1 cellular context compared by ENCODE assay signal in the genomic region with DNA sequence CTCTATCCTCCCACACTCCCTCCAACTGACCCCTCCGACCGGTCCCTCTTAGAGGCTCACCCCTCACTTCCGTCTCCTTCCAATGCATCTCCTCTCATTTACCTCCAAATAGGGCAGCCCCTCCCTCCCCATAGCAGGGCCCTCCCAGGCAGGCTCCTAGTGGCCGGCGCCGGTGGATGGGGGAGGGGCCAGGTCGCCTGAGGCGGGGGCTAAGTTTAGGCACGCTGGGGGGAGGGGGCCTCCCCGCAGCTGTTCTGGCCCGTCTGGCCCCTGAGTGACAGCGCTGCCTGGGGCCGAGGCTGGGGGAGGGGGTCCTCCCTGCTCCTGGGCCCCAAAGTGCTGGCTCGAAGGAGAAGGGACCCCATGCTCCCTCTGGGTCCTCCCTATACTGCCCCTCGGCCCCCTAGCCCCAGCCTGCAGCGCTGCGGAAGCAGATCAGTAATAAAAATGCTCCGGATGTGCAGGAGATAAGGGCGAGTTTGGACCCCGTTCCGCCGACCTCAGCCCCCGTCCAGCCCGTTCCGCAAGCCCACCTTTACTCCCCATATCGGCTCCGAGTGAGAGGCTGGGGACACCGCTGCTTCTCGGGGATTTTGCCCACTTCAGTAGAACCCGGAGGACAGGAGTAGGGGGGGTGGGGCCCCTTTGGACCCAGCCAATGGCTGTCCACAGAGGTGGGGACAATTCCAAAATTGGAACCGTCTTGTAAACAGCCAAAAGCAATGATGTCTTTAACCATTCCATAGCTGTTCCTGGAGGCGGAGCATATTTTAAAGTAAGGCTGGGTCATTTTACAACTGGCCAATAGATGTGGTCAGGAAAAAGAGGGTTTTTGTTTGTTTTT.
TF ChIP-seq lines count a peak whose summit lies in the region.

No MANE protein-coding gene starts in this region.

TF ChIP-seq in H1, 55 proteins besides CTCF, POLR2A, EP300 and RAD21:
- TF ChIP-seq CHD1 (IDR thresholded peaks at IDR 0.05; ENCODE audit: low read depth, low read length) (no peak), SIX5 (IDR thresholded peaks at IDR 0.05; ENCODE audit: low read depth, low read length) (no peak), SRF (IDR thresholded peaks at IDR 0.05; ENCODE audit: low read depth, low read length) (no peak), CEBPB (IDR thresholded peaks at IDR 0.05; ENCODE audit: low read depth, low read length) (no peak), SAP30 (IDR thresholded peaks at IDR 0.05; ENCODE audit: insufficient read depth, insufficient replicate concordance, low read length) (no peak), RBBP5 (IDR thresholded peaks at IDR 0.05; ENCODE audit: borderline replicate concordance, low read depth, low read length) (peak; percentile 62; the same call in 1 of the 2 replicates), CBX8 (IDR thresholded peaks at IDR 0.05; ENCODE audit: borderline replicate concordance, low read depth, low read length) (no peak), CTBP2 (IDR thresholded peaks at IDR 0.05; ENCODE audit: borderline replicate concordance, insufficient read depth, insufficient read length, low read length) (peak; percentile 48), RFX5 (IDR thresholded peaks at IDR 0.05; ENCODE audit: borderline replicate concordance, low read depth, low read length) (no peak), POU5F1 (IDR thresholded peaks at IDR 0.05; ENCODE audit: low read depth, low read length) (no peak), GTF2F1 (IDR thresholded peaks at IDR 0.05; ENCODE audit: borderline replicate concordance, low read depth, low read length) (no peak), ASH2L (IDR thresholded peaks at IDR 0.05; ENCODE audit: low read length) (peak; percentile 87), JUND (IDR thresholded peaks at IDR 0.05; ENCODE audit: low read length) (no peak), NANOG (IDR thresholded peaks at IDR 0.05; ENCODE audit: insufficient read depth, low read depth, low read length, poor library complexity, severe bottlenecking) (no peak), HDAC6 (IDR thresholded peaks at IDR 0.05; ENCODE audit: low read depth, low read length) (no peak), HDAC2 (IDR thresholded peaks at IDR 0.05; ENCODE audit: borderline replicate concordance in 1 of 2, low read depth in 2 of 2, low read length in 2 of 2) (peak in 1 of 2 experiments; percentile 54; a peak in 1 of 4 replicates), BACH1 (IDR thresholded peaks at IDR 0.05; ENCODE audit: low read length) (no peak), YY1 (IDR thresholded peaks at IDR 0.05; ENCODE audit: low read depth, low read length) (no peak), CBX5 (IDR thresholded peaks at IDR 0.05; ENCODE audit: low read depth, low read length) (no peak), SIN3A (conservative IDR thresholded peaks at IDR 0.05 in 1 of 2, IDR thresholded peaks at IDR 0.05 in 1 of 2; ENCODE audit: low read depth in 1 of 2, low read length in 2 of 2) (0 out of 4 replicates have a peak, but pooled peaks have one; percentile 39 to 57), PHF8 (conservative IDR thresholded peaks at IDR 0.05; ENCODE audit: low read depth, low read length) (no peak), MAFK (IDR thresholded peaks at IDR 0.05; ENCODE audit: low read depth, low read length) (no peak), TAF7 (optimal IDR thresholded peaks at IDR 0.05; ENCODE audit: borderline replicate concordance, low read depth, low read length) (no peak), BCL11A (IDR thresholded peaks at IDR 0.05; ENCODE audit: low read depth in 2 of 2, low read length in 2 of 2) (no peak), TEAD4 (IDR thresholded peaks at IDR 0.05; ENCODE audit: low read depth, low read length) (no peak), SUZ12 (IDR thresholded peaks at IDR 0.05; ENCODE audit: low read length) (no peak), RNF2 (IDR thresholded peaks at IDR 0.05; ENCODE audit: borderline replicate concordance, low read depth, low read length, missing control alignments, poor library complexity, severe bottlenecking) (no peak), KDM4A (IDR thresholded peaks at IDR 0.05; ENCODE audit: low read depth, low read length, severe bottlenecking) (no peak), KDM1A (IDR thresholded peaks at IDR 0.05; ENCODE audit: borderline replicate concordance, low read length) (peak; percentile 88; the same call in 1 of the 2 replicates), SP2 (IDR thresholded peaks at IDR 0.05; ENCODE audit: low read length) (no peak), EZH2 (IDR thresholded peaks at IDR 0.05; ENCODE audit: low read depth, low read length, severe bottlenecking) (no peak), TAF1 (IDR thresholded peaks at IDR 0.05; ENCODE audit: low read depth, low read length) (no peak), TCF12 (IDR thresholded peaks at IDR 0.05; ENCODE audit: low read depth, low read length) (peak; percentile 45; the same call in 1 of the 2 replicates), NRF1 (IDR thresholded peaks at IDR 0.05; ENCODE audit: low read depth, low read length) (no peak), EGR1 (IDR thresholded peaks at IDR 0.05; ENCODE audit: borderline replicate concordance, low read depth, low read length) (no peak), SIRT6 (IDR thresholded peaks at IDR 0.05; ENCODE audit: low read length) (no peak), KDM5A (IDR thresholded peaks at IDR 0.05; ENCODE audit: low read length) (no peak), FOSL1 (IDR thresholded peaks at IDR 0.05; ENCODE audit: insufficient read depth, low read depth, low read length) (no peak), TBP (IDR thresholded peaks at IDR 0.05; ENCODE audit: low read depth, low read length) (no peak), ZNF274 (IDR thresholded peaks at IDR 0.05; ENCODE audit: borderline replicate concordance, extremely low read depth, low read length) (no peak), SP1 (IDR thresholded peaks at IDR 0.05; ENCODE audit: low read depth, low read length) (no peak), RXRA (IDR thresholded peaks at IDR 0.05; ENCODE audit: insufficient read depth, low read depth, low read length) (no peak), BRCA1 (IDR thresholded peaks at IDR 0.05; ENCODE audit: low read depth, low read length) (no peak), CHD2 (IDR thresholded peaks at IDR 0.05; ENCODE audit: low read length) (peak; percentile 49; the same call in 1 of the 2 replicates), POLR2AphosphoS5 (IDR thresholded peaks at IDR 0.05; ENCODE audit: low read depth, low read length) (no peak), CREB1 (IDR thresholded peaks at IDR 0.05) (0 out of 2 replicates have a peak, but pooled peaks have one; percentile 38), SP4 (IDR thresholded peaks at IDR 0.05; ENCODE audit: low read length) (no peak; the same call in 1 of the 2 replicates), GABPA (IDR thresholded peaks at IDR 0.05; ENCODE audit: borderline replicate concordance, insufficient read depth, low read length) (no peak), JUN (IDR thresholded peaks at IDR 0.05; ENCODE audit: low read depth, low read length) (no peak)
- TF ChIP-seq, protein P1, sequence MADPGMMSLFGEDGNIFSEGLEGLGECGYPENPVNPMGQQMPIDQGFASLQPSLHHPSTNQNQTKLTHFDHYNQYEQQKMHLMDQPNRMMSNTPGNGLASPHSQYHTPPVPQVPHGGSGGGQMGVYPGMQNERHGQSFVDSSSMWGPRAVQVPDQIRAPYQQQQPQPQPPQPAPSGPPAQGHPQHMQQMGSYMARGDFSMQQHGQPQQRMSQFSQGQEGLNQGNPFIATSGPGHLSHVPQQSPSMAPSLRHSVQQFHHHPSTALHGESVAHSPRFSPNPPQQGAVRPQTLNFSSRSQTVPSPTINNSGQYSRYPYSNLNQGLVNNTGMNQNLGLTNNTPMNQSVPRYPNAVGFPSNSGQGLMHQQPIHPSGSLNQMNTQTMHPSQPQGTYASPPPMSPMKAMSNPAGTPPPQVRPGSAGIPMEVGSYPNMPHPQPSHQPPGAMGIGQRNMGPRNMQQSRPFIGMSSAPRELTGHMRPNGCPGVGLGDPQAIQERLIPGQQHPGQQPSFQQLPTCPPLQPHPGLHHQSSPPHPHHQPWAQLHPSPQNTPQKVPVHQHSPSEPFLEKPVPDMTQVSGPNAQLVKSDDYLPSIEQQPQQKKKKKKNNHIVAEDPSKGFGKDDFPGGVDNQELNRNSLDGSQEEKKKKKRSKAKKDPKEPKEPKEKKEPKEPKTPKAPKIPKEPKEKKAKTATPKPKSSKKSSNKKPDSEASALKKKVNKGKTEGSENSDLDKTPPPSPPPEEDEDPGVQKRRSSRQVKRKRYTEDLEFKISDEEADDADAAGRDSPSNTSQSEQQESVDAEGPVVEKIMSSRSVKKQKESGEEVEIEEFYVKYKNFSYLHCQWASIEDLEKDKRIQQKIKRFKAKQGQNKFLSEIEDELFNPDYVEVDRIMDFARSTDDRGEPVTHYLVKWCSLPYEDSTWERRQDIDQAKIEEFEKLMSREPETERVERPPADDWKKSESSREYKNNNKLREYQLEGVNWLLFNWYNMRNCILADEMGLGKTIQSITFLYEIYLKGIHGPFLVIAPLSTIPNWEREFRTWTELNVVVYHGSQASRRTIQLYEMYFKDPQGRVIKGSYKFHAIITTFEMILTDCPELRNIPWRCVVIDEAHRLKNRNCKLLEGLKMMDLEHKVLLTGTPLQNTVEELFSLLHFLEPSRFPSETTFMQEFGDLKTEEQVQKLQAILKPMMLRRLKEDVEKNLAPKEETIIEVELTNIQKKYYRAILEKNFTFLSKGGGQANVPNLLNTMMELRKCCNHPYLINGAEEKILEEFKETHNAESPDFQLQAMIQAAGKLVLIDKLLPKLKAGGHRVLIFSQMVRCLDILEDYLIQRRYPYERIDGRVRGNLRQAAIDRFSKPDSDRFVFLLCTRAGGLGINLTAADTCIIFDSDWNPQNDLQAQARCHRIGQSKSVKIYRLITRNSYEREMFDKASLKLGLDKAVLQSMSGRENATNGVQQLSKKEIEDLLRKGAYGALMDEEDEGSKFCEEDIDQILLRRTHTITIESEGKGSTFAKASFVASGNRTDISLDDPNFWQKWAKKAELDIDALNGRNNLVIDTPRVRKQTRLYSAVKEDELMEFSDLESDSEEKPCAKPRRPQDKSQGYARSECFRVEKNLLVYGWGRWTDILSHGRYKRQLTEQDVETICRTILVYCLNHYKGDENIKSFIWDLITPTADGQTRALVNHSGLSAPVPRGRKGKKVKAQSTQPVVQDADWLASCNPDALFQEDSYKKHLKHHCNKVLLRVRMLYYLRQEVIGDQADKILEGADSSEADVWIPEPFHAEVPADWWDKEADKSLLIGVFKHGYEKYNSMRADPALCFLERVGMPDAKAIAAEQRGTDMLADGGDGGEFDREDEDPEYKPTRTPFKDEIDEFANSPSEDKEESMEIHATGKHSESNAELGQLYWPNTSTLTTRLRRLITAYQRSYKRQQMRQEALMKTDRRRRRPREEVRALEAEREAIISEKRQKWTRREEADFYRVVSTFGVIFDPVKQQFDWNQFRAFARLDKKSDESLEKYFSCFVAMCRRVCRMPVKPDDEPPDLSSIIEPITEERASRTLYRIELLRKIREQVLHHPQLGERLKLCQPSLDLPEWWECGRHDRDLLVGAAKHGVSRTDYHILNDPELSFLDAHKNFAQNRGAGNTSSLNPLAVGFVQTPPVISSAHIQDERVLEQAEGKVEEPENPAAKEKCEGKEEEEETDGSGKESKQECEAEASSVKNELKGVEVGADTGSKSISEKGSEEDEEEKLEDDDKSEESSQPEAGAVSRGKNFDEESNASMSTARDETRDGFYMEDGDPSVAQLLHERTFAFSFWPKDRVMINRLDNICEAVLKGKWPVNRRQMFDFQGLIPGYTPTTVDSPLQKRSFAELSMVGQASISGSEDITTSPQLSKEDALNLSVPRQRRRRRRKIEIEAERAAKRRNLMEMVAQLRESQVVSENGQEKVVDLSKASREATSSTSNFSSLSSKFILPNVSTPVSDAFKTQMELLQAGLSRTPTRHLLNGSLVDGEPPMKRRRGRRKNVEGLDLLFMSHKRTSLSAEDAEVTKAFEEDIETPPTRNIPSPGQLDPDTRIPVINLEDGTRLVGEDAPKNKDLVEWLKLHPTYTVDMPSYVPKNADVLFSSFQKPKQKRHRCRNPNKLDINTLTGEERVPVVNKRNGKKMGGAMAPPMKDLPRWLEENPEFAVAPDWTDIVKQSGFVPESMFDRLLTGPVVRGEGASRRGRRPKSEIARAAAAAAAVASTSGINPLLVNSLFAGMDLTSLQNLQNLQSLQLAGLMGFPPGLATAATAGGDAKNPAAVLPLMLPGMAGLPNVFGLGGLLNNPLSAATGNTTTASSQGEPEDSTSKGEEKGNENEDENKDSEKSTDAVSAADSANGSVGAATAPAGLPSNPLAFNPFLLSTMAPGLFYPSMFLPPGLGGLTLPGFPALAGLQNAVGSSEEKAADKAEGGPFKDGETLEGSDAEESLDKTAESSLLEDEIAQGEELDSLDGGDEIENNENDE (IDR thresholded peaks at IDR 0.05; ENCODE audit: insufficient replicate concordance, low read length) = no peak
- TF ChIP-seq, protein P2, sequence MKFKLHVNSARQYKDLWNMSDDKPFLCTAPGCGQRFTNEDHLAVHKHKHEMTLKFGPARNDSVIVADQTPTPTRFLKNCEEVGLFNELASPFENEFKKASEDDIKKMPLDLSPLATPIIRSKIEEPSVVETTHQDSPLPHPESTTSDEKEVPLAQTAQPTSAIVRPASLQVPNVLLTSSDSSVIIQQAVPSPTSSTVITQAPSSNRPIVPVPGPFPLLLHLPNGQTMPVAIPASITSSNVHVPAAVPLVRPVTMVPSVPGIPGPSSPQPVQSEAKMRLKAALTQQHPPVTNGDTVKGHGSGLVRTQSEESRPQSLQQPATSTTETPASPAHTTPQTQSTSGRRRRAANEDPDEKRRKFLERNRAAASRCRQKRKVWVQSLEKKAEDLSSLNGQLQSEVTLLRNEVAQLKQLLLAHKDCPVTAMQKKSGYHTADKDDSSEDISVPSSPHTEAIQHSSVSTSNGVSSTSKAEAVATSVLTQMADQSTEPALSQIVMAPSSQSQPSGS (IDR thresholded peaks at IDR 0.05; ENCODE audit: low read length) = no peak
- TF ChIP-seq, protein P3, sequence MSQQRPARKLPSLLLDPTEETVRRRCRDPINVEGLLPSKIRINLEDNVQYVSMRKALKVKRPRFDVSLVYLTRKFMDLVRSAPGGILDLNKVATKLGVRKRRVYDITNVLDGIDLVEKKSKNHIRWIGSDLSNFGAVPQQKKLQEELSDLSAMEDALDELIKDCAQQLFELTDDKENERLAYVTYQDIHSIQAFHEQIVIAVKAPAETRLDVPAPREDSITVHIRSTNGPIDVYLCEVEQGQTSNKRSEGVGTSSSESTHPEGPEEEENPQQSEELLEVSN (IDR thresholded peaks at IDR 0.05) = no peak; the same call in 1 of the 2 replicates
- TF ChIP-seq, protein P4, sequence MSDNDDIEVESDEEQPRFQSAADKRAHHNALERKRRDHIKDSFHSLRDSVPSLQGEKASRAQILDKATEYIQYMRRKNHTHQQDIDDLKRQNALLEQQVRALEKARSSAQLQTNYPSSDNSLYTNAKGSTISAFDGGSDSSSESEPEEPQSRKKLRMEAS (IDR thresholded peaks at IDR 0.05) = peak; percentile 17; the same call in 1 of the 2 replicates
- TF ChIP-seq, protein P5, sequence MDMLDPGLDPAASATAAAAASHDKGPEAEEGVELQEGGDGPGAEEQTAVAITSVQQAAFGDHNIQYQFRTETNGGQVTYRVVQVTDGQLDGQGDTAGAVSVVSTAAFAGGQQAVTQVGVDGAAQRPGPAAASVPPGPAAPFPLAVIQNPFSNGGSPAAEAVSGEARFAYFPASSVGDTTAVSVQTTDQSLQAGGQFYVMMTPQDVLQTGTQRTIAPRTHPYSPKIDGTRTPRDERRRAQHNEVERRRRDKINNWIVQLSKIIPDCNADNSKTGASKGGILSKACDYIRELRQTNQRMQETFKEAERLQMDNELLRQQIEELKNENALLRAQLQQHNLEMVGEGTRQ (IDR thresholded peaks at IDR 0.05; ENCODE audit: low read length) = 0 out of 2 replicates have a peak, but pooled peaks have one; percentile 3
- TF ChIP-seq, protein P6, sequence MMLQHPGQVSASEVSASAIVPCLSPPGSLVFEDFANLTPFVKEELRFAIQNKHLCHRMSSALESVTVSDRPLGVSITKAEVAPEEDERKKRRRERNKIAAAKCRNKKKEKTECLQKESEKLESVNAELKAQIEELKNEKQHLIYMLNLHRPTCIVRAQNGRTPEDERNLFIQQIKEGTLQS (IDR thresholded peaks at IDR 0.05; ENCODE audit: insufficient read depth, low read depth, low read length) = no peak
